1 cellular context compared by ENCODE assay signal in the genomic region with DNA sequence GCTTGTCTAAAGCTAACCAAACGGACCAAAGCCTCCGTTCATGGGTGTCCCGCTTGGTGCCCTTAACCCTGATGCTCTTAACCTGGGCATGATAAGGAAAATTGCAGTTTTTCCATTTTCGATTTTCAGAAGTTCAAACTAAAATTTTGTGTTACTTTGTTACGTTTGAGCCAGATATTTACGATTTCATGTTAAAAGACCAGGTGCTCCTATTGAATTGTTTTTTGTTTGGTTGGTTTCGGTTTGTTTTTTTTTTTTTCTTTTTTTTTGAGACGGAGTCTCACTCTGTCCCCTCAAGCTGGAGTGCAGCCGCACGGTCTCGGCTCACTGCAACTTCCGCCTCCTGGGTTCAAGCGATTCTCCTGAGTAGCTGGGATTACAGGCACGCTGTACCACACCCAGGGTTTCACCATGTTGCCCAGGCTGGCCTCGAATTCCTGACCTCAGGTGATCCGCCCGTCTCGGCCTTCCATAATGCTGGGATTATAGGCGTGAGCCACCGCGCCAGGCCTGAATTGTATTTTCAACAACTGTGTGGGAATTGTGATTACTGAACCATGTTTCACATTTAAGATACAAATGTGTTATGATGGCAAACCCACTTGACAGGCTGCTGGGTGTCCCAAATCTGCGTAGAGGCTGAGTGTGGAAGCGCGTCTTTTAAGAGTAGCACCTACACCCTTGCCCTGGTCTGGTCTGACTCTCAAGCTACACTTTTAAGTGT.
TF ChIP-seq lines count a peak whose summit lies in the region.

No MANE protein-coding gene starts in this region.

TF ChIP-seq in IMR-90, 13 proteins besides CTCF, POLR2A, EP300 and RAD21:
- TF ChIP-seq NFE2L2 (IDR thresholded peaks at IDR 0.05; ENCODE audit: low read depth, low read length), result no peak
- no peak for TF ChIP-seq CHD1 (IDR thresholded peaks at IDR 0.05; ENCODE audit: low read depth, low read length)
- TF ChIP-seq FOS (IDR thresholded peaks at IDR 0.05; ENCODE audit: low read depth, low read length), result no peak
- TF ChIP-seq MAZ (IDR thresholded peaks at IDR 0.05; ENCODE audit: borderline replicate concordance, low read depth, low read length), result no peak
- TF ChIP-seq MXI1 (IDR thresholded peaks at IDR 0.05; ENCODE audit: borderline replicate concordance, low read depth, low read length), result no peak
- TF ChIP-seq CEBPB (IDR thresholded peaks at IDR 0.05; ENCODE audit: low read depth, low read length), result no peak
- no peak for TF ChIP-seq SMC3 (IDR thresholded peaks at IDR 0.05; ENCODE audit: low read depth, low read length)
- TF ChIP-seq, protein P1, sequence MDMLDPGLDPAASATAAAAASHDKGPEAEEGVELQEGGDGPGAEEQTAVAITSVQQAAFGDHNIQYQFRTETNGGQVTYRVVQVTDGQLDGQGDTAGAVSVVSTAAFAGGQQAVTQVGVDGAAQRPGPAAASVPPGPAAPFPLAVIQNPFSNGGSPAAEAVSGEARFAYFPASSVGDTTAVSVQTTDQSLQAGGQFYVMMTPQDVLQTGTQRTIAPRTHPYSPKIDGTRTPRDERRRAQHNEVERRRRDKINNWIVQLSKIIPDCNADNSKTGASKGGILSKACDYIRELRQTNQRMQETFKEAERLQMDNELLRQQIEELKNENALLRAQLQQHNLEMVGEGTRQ (IDR thresholded peaks at IDR 0.05; ENCODE audit: low read depth, low read length), result no peak
- TF ChIP-seq RFX5 (IDR thresholded peaks at IDR 0.05; ENCODE audit: low read depth, low read length), result no peak
- no peak for TF ChIP-seq BHLHE40 (IDR thresholded peaks at IDR 0.05; ENCODE audit: low read depth, low read length)
- TF ChIP-seq, protein P2, sequence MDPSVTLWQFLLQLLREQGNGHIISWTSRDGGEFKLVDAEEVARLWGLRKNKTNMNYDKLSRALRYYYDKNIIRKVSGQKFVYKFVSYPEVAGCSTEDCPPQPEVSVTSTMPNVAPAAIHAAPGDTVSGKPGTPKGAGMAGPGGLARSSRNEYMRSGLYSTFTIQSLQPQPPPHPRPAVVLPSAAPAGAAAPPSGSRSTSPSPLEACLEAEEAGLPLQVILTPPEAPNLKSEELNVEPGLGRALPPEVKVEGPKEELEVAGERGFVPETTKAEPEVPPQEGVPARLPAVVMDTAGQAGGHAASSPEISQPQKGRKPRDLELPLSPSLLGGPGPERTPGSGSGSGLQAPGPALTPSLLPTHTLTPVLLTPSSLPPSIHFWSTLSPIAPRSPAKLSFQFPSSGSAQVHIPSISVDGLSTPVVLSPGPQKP (IDR thresholded peaks at IDR 0.05; ENCODE audit: borderline replicate concordance, low read depth, low read length), result no peak
- no peak for TF ChIP-seq MAFK (IDR thresholded peaks at IDR 0.05; ENCODE audit: low read depth, low read length)
- TF ChIP-seq RCOR1 (IDR thresholded peaks at IDR 0.05; ENCODE audit: insufficient replicate concordance, low read length), result no peak
